Comparison of ENCODE assay signal across 9 cellular contexts in the genomic region with DNA sequence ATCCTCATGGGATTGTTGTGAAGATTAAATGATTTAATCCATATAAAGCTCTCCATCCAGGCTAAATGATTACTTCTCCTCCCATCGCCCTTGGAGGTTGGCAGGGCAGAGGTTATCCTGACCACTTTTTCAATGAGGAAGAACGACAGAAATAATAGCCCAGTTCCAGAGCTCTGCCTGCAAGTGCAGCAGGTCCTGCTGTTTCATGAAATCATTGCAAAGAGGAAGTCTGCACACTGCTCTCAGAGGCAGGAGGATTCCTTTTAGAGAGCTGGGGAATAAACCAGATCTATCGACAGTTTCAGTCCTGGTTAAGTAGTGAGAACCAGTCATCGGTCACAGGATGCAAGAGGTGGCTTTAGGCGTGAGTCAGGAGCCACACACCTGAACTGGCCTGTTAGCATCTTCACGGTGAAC. TPM values are rescaled to one million over a fixed set of nuclear protein-coding genes. Genes with fewer than 3 reads are reported as not detected.
DNase-seq lines count a peak whose midpoint lies in the region; ATAC-seq lines count a peak whose summit lies in the region.
"Had no signal": no experiment of that assay in that cellular context is flagged by ENCODE, and none has a peak within 500 bp of the region (broad histone marks: within the 10 kb centered on the region; RNA-seq: fewer than 3 reads in every experiment).

No MANE protein-coding gene starts in this region.

- H3K27ac ChIP-seq in skeletal muscle tissue (ENCODE audit: low read depth, low read length), result peak overlapping the region; percentile 47

- no peaks in the 10 kb centered on the region for H3K36me3 ChIP-seq in skeletal muscle tissue (ENCODE audit: control insufficient read depth in 3 of 3, insufficient read depth in 3 of 3, low read length in 3 of 3)

- peak; percentile 47 for DNase-seq in GM19238 (ENCODE audit: insufficient read length, low spot score)
- peak; percentile 53 for DNase-seq in SKM-1 (lab: John Stamatoyannopoulos, UW; ENCODE audit: unreplicated experiment)
- DNase-seq in activated T-helper 1 cell treated with anti-CD3 and anti-CD28 coated beads, Interleukin-12 subunit alpha, Interleukin-12 subunit beta, Interleukin-2, Interleukin-4 antibody, amounts not matched to agents 30 ng/mL and 10 ng/mL and 1 ng/mL, durations not matched to agents 14 hours and 24 hours and 36 hours (ENCODE audit: low spot score), result no peak
- no peak for DNase-seq in OCI-M2 (lab: John Stamatoyannopoulos, UW; ENCODE audit: unreplicated experiment)
- DNase-seq: NCI-H1105 treated with DMSO at 0.1 percent for 48 hours, T-cell had no signal

- peaks cover 9% of the 10 kb centered on the region for H3K4me1 Mint-ChIP-seq in activated T-helper 1 cell treated with anti-CD3 and anti-CD28 coated beads, Interleukin-12 subunit alpha, Interleukin-12 subunit beta, Interleukin-2, Interleukin-4 antibody, amounts not matched to agents 30 ng/mL and 10 ng/mL and 1 ng/mL, durations not matched to agents 14 hours and 24 hours and 36 hours (ENCODE audit: low read depth)

- no peaks in the 10 kb centered on the region for H3K9me3 ChIP-seq in skeletal muscle tissue (ENCODE audit: control insufficient read depth in 3 of 3, low read length in 3 of 3)

- intact Hi-C loops in activated T-helper 1 cell treated with anti-CD3 and anti-CD28 coated beads, Interleukin-12 subunit alpha, Interleukin-12 subunit beta, Interleukin-2, Interleukin-4 antibody, amounts not matched to agents 30 ng/mL and 10 ng/mL and 1 ng/mL, durations not matched to agents 14 hours and 24 hours and 36 hours (cut with micrococcal nuclease), result no loop called here

- ATAC-seq in HG02938 (IDR thresholded peaks at IDR 0.05; ENCODE audit: unreplicated experiment), result peak; percentile 49
- no peak for ATAC-seq in HG02678 (IDR thresholded peaks at IDR 0.05; ENCODE audit: unreplicated experiment)
- ATAC-seq: T-cell had no signal

- peaks cover 7% of the 10 kb centered on the region for H3K27me3 Mint-ChIP-seq in activated T-helper 1 cell treated with anti-CD3 and anti-CD28 coated beads, Interleukin-12 subunit alpha, Interleukin-12 subunit beta, Interleukin-2, Interleukin-4 antibody, amounts not matched to agents 30 ng/mL and 10 ng/mL and 1 ng/mL, durations not matched to agents 14 hours and 24 hours and 36 hours (ENCODE audit: insufficient read depth)

- peaks cover 0 to 4% (median 0%) of the 10 kb centered on the region in 3 donors for H3K27me3 ChIP-seq in skeletal muscle tissue (ENCODE audit: control insufficient read depth in 3 of 3, insufficient read depth in 3 of 3, low read length in 3 of 3)

- no peak overlapping the region for H3K27ac Mint-ChIP-seq in activated T-helper 1 cell treated with anti-CD3 and anti-CD28 coated beads, Interleukin-12 subunit alpha, Interleukin-12 subunit beta, Interleukin-2, Interleukin-4 antibody, amounts not matched to agents 30 ng/mL and 10 ng/mL and 1 ng/mL, durations not matched to agents 14 hours and 24 hours and 36 hours
- H3K27ac Mint-ChIP-seq: T-cell had no signal

- H3K9ac ChIP-seq in skeletal muscle tissue (ENCODE audit: low read depth in 1 of 3, low read length in 3 of 3), result no peak overlapping the region

- no peak overlapping the region for H3K4me3 ChIP-seq in skeletal muscle tissue (ENCODE audit: low read length in 3 of 3)

- H3K4me1 ChIP-seq in skeletal muscle tissue (ENCODE audit: control insufficient read depth in 3 of 3, insufficient read depth in 3 of 3, low read length in 3 of 3), result peaks cover under 1 to 9% (median 3%) of the 10 kb centered on the region in 3 donors

- no peaks in the 10 kb centered on the region for H3K36me3 Mint-ChIP-seq in activated T-helper 1 cell treated with anti-CD3 and anti-CD28 coated beads, Interleukin-12 subunit alpha, Interleukin-12 subunit beta, Interleukin-2, Interleukin-4 antibody, amounts not matched to agents 30 ng/mL and 10 ng/mL and 1 ng/mL, durations not matched to agents 14 hours and 24 hours and 36 hours (ENCODE audit: low read depth)
- H3K36me3 Mint-ChIP-seq: T-cell had no signal

- H3K4me3 Mint-ChIP-seq in activated T-helper 1 cell treated with anti-CD3 and anti-CD28 coated beads, Interleukin-12 subunit alpha, Interleukin-12 subunit beta, Interleukin-2, Interleukin-4 antibody, amounts not matched to agents 30 ng/mL and 10 ng/mL and 1 ng/mL, durations not matched to agents 14 hours and 24 hours and 36 hours, result no peak overlapping the region
- H3K4me3 Mint-ChIP-seq: T-cell had no signal

- H3K9me3 Mint-ChIP-seq in activated T-helper 1 cell treated with anti-CD3 and anti-CD28 coated beads, Interleukin-12 subunit alpha, Interleukin-12 subunit beta, Interleukin-2, Interleukin-4 antibody, amounts not matched to agents 30 ng/mL and 10 ng/mL and 1 ng/mL, durations not matched to agents 14 hours and 24 hours and 36 hours, result no peaks in the 10 kb centered on the region
- H3K9me3 Mint-ChIP-seq: T-cell had no signal

RNA-seq across cellular contexts. Expression of gene CDH23, which starts 25.0 kb away (rescaled TPM):
- total RNA-seq in skeletal muscle tissue, result 3.7 TPM
- total RNA-seq in activated T-helper 1 cell treated with anti-CD3 and anti-CD28 coated beads, Interleukin-12 subunit alpha, Interleukin-12 subunit beta, Interleukin-2, Interleukin-4 antibody, amounts not matched to agents 30 ng/mL and 10 ng/mL and 1 ng/mL, durations not matched to agents 14 hours and 24 hours and 36 hours, result 0.51 and 0.57 TPM in 2 replicates

RNA-seq across cellular contexts. Expression of gene SLC29A3, which starts 52.7 kb away (rescaled TPM):
- 1.0 TPM for total RNA-seq in skeletal muscle tissue
- 6.6 and 6.8 TPM in 2 replicates for total RNA-seq in activated T-helper 1 cell treated with anti-CD3 and anti-CD28 coated beads, Interleukin-12 subunit alpha, Interleukin-12 subunit beta, Interleukin-2, Interleukin-4 antibody, amounts not matched to agents 30 ng/mL and 10 ng/mL and 1 ng/mL, durations not matched to agents 14 hours and 24 hours and 36 hours

Comparison
In these comparisons a context has a peak if more than half of its experiments do, and no peak if none do; other contexts are left out.
1. DNase-seq: peak in GM19238 (single experiment) and SKM-1 (single experiment); none in activated T-helper 1 cell treated with anti-CD3 and anti-CD28 coated beads, Interleukin-12 subunit alpha, Interleukin-12 subunit beta, Interleukin-2, Interleukin-4 antibody, amounts not matched to agents 30 ng/mL and 10 ng/mL and 1 ng/mL, durations not matched to agents 14 hours and 24 hours and 36 hours (single experiment) and OCI-M2 (single experiment).